8 cellular contexts compared by ENCODE assay signal in genomic region chr1:89763649-89763986, GRCh38. TPM values are rescaled to one million over a fixed set of nuclear protein-coding genes. Genes with fewer than 3 reads are reported as not detected.
DNase-seq lines count a peak whose midpoint lies in the region; ATAC-seq and TF ChIP-seq lines count a peak whose summit lies in the region.

No MANE protein-coding gene starts in this region.

- H3K27me3 Mint-ChIP-seq in naive thymus-derived CD4-positive, alpha-beta T cell = peaks cover 0 to 4% (median 0%) of the 10 kb centered on the region in 5 donors

- POLR2A ChIA-PET in naive thymus-derived CD4-positive, alpha-beta T cell (lab: Charles Lee) = interaction anchor here (0.6 to 6.7 kb wide), 17 partner anchors 9 to 281 kb away, joined by 3 to 101 read pairs (median 6); partner anchors contain the start of genes LRRC8B and LRRC8C

- H3K4me3 ChIP-seq in ACC112 (ENCODE audit: low read depth, low read length) (peak overlapping the region; percentile 80), HUES64 (ENCODE audit: low read length) (peak overlapping the region; percentile 68), coronary artery (peak overlapping the region; percentile 69)
- peak overlapping the region; percentile 59 for H3K4me3 ChIP-seq in naive thymus-derived CD4-positive, alpha-beta T cell (ENCODE audit: low read length)

- H3K9ac ChIP-seq in HUES64 (ENCODE audit: low read depth, low read length) = no peak overlapping the region; the same call in 1 of the 2 replicates

- no peaks in the 10 kb centered on the region for H3K79me2 ChIP-seq in ACC112 (ENCODE audit: control insufficient read depth, insufficient read depth, low read length, unreplicated experiment)

- no peaks in the 10 kb centered on the region for H3K9me3 Mint-ChIP-seq in naive thymus-derived CD4-positive, alpha-beta T cell

- no peak for ATAC-seq in naive thymus-derived CD4-positive, alpha-beta T cell
- no peak for ATAC-seq in GM19452 (IDR thresholded peaks at IDR 0.05; ENCODE audit: unreplicated experiment)
- ATAC-seq in GM18858 (IDR thresholded peaks at IDR 0.05; ENCODE audit: unreplicated experiment) = no peak
- ATAC-seq in HG03457 (IDR thresholded peaks at IDR 0.05; ENCODE audit: unreplicated experiment) = no peak

- no peaks in the 10 kb centered on the region for H3K27me3 ChIP-seq in ACC112 (ENCODE audit: insufficient read depth, low read length)
- peaks cover 35% of the 10 kb centered on the region for H3K27me3 ChIP-seq in HUES64 (ENCODE audit: insufficient read depth, low read length)
- no peaks in the 10 kb centered on the region for H3K27me3 ChIP-seq in naive thymus-derived CD4-positive, alpha-beta T cell (ENCODE audit: control insufficient read depth in 2 of 2, insufficient read depth in 2 of 2, low read length in 2 of 2)

- H3K9me3 ChIP-seq in HUES64 (ENCODE audit: insufficient read depth, low read depth, low read length) = no peaks in the 10 kb centered on the region
- no peaks in the 10 kb centered on the region for H3K9me3 ChIP-seq in naive thymus-derived CD4-positive, alpha-beta T cell (ENCODE audit: control insufficient read depth in 2 of 3, low read length in 3 of 3)

- H2AFZ ChIP-seq in ACC112 (ENCODE audit: low read length, unreplicated experiment) = peak overlapping the region; percentile 81

- H3K36me3 ChIP-seq in ACC112 (ENCODE audit: insufficient read depth, low read length) (no peaks in the 10 kb centered on the region), HUES64 (ENCODE audit: insufficient read depth, low read length) (no peaks in the 10 kb centered on the region)
- no peaks in the 10 kb centered on the region for H3K36me3 ChIP-seq in naive thymus-derived CD4-positive, alpha-beta T cell (ENCODE audit: control insufficient read depth in 2 of 3, insufficient read depth in 3 of 3, low read length in 3 of 3)

- peak overlapping the region; percentile 76 to 95 (median 89) for H3K27ac Mint-ChIP-seq in naive thymus-derived CD4-positive, alpha-beta T cell

- H3K4me3 Mint-ChIP-seq in naive thymus-derived CD4-positive, alpha-beta T cell = peak overlapping the region; percentile 76 to 96 (median 91)

- intact Hi-C loops in naive thymus-derived CD4-positive, alpha-beta T cell (cut with micrococcal nuclease) = loop anchor here (1.0 to 5.0 kb wide), 15 partner anchors 44 to 280 kb away; partner anchors contain the start of gene LRRC8B (in 2 of the 2)

- no peak for TF ChIP-seq CTCF in coronary artery (IDR thresholded peaks at IDR 0.05)

- H3K36me3 Mint-ChIP-seq in naive thymus-derived CD4-positive, alpha-beta T cell = peaks cover 0 to 12% (median 0%) of the 10 kb centered on the region in 5 donors

- 56% methylated on average over 5 of the region's 5 CpGs for WGBS in HUES64

- peaks cover 30 to 51% (median 49%) of the 10 kb centered on the region in 7 donors for H3K4me1 Mint-ChIP-seq in naive thymus-derived CD4-positive, alpha-beta T cell

- CTCF ChIA-PET in naive thymus-derived CD4-positive, alpha-beta T cell (lab: Charles Lee) = interaction anchor here (0.6 to 6.4 kb wide), 31 partner anchors 9 to 294 kb away, joined by 3 to 122 read pairs (median 7); partner anchors contain the start of gene LRRC8C

- no peak for DNase-seq in coronary artery (ENCODE audit: low spot score)
- DNase-seq in naive thymus-derived CD4-positive, alpha-beta T cell = no peak
- DNase-seq in mucosa of gallbladder (ENCODE audit: low spot score) = no peak

- no peak overlapping the region for H3K27ac ChIP-seq in ACC112 (ENCODE audit: low read depth, low read length)
- no peak overlapping the region for H3K27ac ChIP-seq in HUES64 (ENCODE audit: low read depth, low read length)
- H3K27ac ChIP-seq in coronary artery = peak overlapping the region in 1 of 2 donors; percentile 43
- peak overlapping the region; percentile 50 for H3K27ac ChIP-seq in naive thymus-derived CD4-positive, alpha-beta T cell (ENCODE audit: low read depth, low read length)

- H3K4me1 ChIP-seq in ACC112 (ENCODE audit: control insufficient read depth, insufficient read depth, low read length, unreplicated experiment) (peaks cover 5% of the 10 kb centered on the region), HUES64 (ENCODE audit: insufficient read depth, low read length) (0 out of 2 replicates have a peak, but pooled peaks cover 4% of the 10 kb centered on the region)
- H3K4me1 ChIP-seq in naive thymus-derived CD4-positive, alpha-beta T cell (ENCODE audit: control insufficient read depth in 2 of 2, insufficient read depth in 2 of 2, low read length in 2 of 2) = peaks cover 12 to 31% of the 10 kb centered on the region in 2 donors

RNA-seq across cellular contexts. Expression of gene LRRC8D, which starts 57.2 kb away (rescaled TPM):
- polyA plus RNA-seq in HUES64 (2013, experiment 1 of 2) = 34.0 TPM
- 34.5 TPM for polyA plus RNA-seq in HUES64 (2013, experiment 2 of 2)
- 10 to 100 TPM; 21.1 to 42.6 (median 37.3) TPM for total RNA-seq in naive thymus-derived CD4-positive, alpha-beta T cell
- 10 to 100 TPM; 47.7 to 65.7 TPM for polyA plus RNA-seq in naive thymus-derived CD4-positive, alpha-beta T cell
- total RNA-seq in mucosa of gallbladder = 26.5 TPM
